ENCODE assay signal across 8 cellular contexts in genomic region chr6:45423111-45423900, GRCh38. TPM values are rescaled to one million over a fixed set of nuclear protein-coding genes. Genes with fewer than 3 reads are reported as not detected.
DNase-seq lines count a peak whose midpoint lies in the region; ATAC-seq and TF ChIP-seq lines count a peak whose summit lies in the region.

No MANE protein-coding gene starts in this region.

- TF ChIP-seq POLR2A in testis (IDR thresholded peaks at IDR 0.05), result no peak

- intact Hi-C loops in testis (cut with DNase I; ENCODE audit: low total_unique reads), result loop anchor here (10.0 kb wide), 1 partner anchor 291 kb away; no protein-coding TSS in a partner anchor

- peak; percentile 51 for ATAC-seq in WTC11

- H3K27me3 ChIP-seq in endodermal cell (ENCODE audit: control insufficient read depth, insufficient read depth, low read length, poor library complexity, severe bottlenecking) (peaks cover 80% of the 10 kb centered on the region), mucosa of stomach (ENCODE audit: control insufficient read depth, insufficient read depth, low read length) (peaks cover 64% of the 10 kb centered on the region), testis (no peaks in the 10 kb centered on the region)

- H3K36me3 ChIP-seq in endodermal cell (ENCODE audit: control insufficient read depth, insufficient read depth, low read length) (no peaks in the 10 kb centered on the region), mucosa of stomach (ENCODE audit: control insufficient read depth, insufficient read depth, low read length) (no peaks in the 10 kb centered on the region), testis (ENCODE audit: low read depth, missing control alignments) (no peaks in the 10 kb centered on the region)

- H3K27ac Mint-ChIP-seq in WTC11 (no peak overlapping the region), endodermal cell (no peak overlapping the region)

- H3K36me3 Mint-ChIP-seq in WTC11 (no peaks in the 10 kb centered on the region), endodermal cell (ENCODE audit: low read depth) (no peaks in the 10 kb centered on the region)

- POLR2A ChIA-PET in WTC11 (lab: Charles Lee) (no interaction called here), HEK293T (lab: Yijun Ruan, JAX) (interaction anchor here (5.7 kb wide), 1 partner anchor 45 kb away, joined by 33 read pairs; the partner anchor contains the start of gene SUPT3H)

- TF ChIP-seq CTCF in GM20000 (IDR thresholded peaks at IDR 0.05; ENCODE audit: extremely low read depth, missing control alignments), result no peak
- TF ChIP-seq CTCF in WTC11 (IDR thresholded peaks at IDR 0.05), result no peak
- no peak for TF ChIP-seq CTCF in endodermal cell (conservative IDR thresholded peaks at IDR 0.05)
- TF ChIP-seq CTCF in testis (IDR thresholded peaks at IDR 0.05), result no peak

- H3K27me3 Mint-ChIP-seq in WTC11 (ENCODE audit: low read depth) (peaks cover 85% of the 10 kb centered on the region), endodermal cell (ENCODE audit: insufficient read depth) (peaks cover 87% of the 10 kb centered on the region)

- H3K4me3 Mint-ChIP-seq in WTC11, result peak overlapping the region; percentile 87
- peak overlapping the region; percentile 69 for H3K4me3 Mint-ChIP-seq in endodermal cell

- H3K9ac ChIP-seq in endodermal cell (ENCODE audit: extremely low read depth, low read length, poor library complexity, severe bottlenecking) (no peak overlapping the region), mucosa of stomach (ENCODE audit: low read length) (peak overlapping the region; percentile 70)

- 0% methylated on average over 25 to 72 of the region's 72 CpGs for WGBS in endodermal cell (ENCODE audit: insufficient coverage in 1 of 2, insufficient read length in 1 of 2), 2 experiments
- WGBS in testis, 2 donors, result 0 to 2% methylated on average over 43 to 72 of the region's 72 CpGs

- peak overlapping the region; percentile 81 for H3K4me3 ChIP-seq in endodermal cell (ENCODE audit: low read length)
- peak overlapping the region; percentile 4 for H3K4me3 ChIP-seq in mucosa of stomach (ENCODE audit: low read length)
- peak overlapping the region; percentile 59 to 72 for H3K4me3 ChIP-seq in testis

- H3K9me3 Mint-ChIP-seq in WTC11 (no peaks in the 10 kb centered on the region), endodermal cell (no peaks in the 10 kb centered on the region)

- H3K27ac ChIP-seq in endodermal cell (ENCODE audit: low read depth, low read length) (no peak overlapping the region), testis (peak overlapping the region; percentile 68 to 70)

- CTCF ChIA-PET in WTC11 (lab: Charles Lee) (interaction anchor here (0.9 to 1.2 kb wide), 4 partner anchors 45 to 768 kb away, joined by 3 to 13 read pairs (median 4); partner anchors contain the start of gene SUPT3H), HEK293T (lab: Yijun Ruan, JAX) (interaction anchor here (0.6 kb wide), 1 partner anchor 266 kb away, joined by 3 read pairs; no protein-coding TSS in a partner anchor)

- H3K9me3 ChIP-seq in endodermal cell (ENCODE audit: control insufficient read depth, low read length), result no peaks in the 10 kb centered on the region
- H3K9me3 ChIP-seq in mucosa of stomach (ENCODE audit: control insufficient read depth, low read length), result no peaks in the 10 kb centered on the region
- H3K9me3 ChIP-seq in testis, result no peaks in the 10 kb centered on the region

- DNase-seq in GM20000 (ENCODE audit: low spot score) (peak; percentile 33), WTC11 (ENCODE audit: low spot score) (peak; percentile 53), endodermal cell (peak; percentile 80), testis (peak; percentile 18), NOMO-1 treated with dmso at 0.1 percent for 144 hours (lab: John Stamatoyannopoulos, UW; ENCODE audit: unreplicated experiment) (no peak), NAMALWA (ENCODE audit: low spot score) (no peak), HEK293T (ENCODE audit: extremely low spot score) (no peak)

- H3K4me1 ChIP-seq in endodermal cell (ENCODE audit: control insufficient read depth, insufficient read depth, low read length), result no peaks in the 10 kb centered on the region
- peaks cover 36% of the 10 kb centered on the region for H3K4me1 ChIP-seq in mucosa of stomach (ENCODE audit: control insufficient read depth, insufficient read depth, low read length)
- H3K4me1 ChIP-seq in testis, result peaks cover 12% of the 10 kb centered on the region

- peaks cover 33% of the 10 kb centered on the region for H3K4me1 Mint-ChIP-seq in WTC11
- H3K4me1 Mint-ChIP-seq in endodermal cell, result peaks cover 27% of the 10 kb centered on the region

TF ChIP-seq in WTC11, 78 proteins besides CTCF, POLR2A, EP300 and RAD21 (continues in another document):
- TF ChIP-seq ESRRA (CRISPR knock-in tag; IDR thresholded peaks at IDR 0.05; ENCODE audit: borderline replicate concordance) (0 out of 2 replicates have a peak, but pooled peaks have one; percentile 39), USF2 (CRISPR knock-in tag; IDR thresholded peaks at IDR 0.05) (no peak), STAT6 (CRISPR knock-in tag; conservative IDR thresholded peaks at IDR 0.05; ENCODE audit: low read depth) (no peak)

TF ChIP-seq in HEK293T, 16 proteins besides CTCF, POLR2A, EP300 and RAD21:
- TF ChIP-seq SP1 (IDR thresholded peaks at IDR 0.05) (no peak), FOXK2 (IDR thresholded peaks at IDR 0.05) (no peak), NFRKB (IDR thresholded peaks at IDR 0.05) (no peak), BHLHE40 (IDR thresholded peaks at IDR 0.05; ENCODE audit: borderline replicate concordance) (no peak), ARNT (IDR thresholded peaks at IDR 0.05) (no peak), ZNF384 (IDR thresholded peaks at IDR 0.05) (no peak), PKNOX1 (IDR thresholded peaks at IDR 0.05) (no peak), ELF4 (IDR thresholded peaks at IDR 0.05) (no peak), FOXM1 (IDR thresholded peaks at IDR 0.05; ENCODE audit: borderline replicate concordance) (no peak), CTBP1 (IDR thresholded peaks at IDR 0.05; ENCODE audit: borderline replicate concordance) (no peak), FOXA1 (IDR thresholded peaks at IDR 0.05) (no peak), LEF1 (IDR thresholded peaks at IDR 0.05; ENCODE audit: borderline replicate concordance) (no peak), SUZ12 (IDR thresholded peaks at IDR 0.05) (no peak), TARDBP (IDR thresholded peaks at IDR 0.05) (no peak), HDGF (IDR thresholded peaks at IDR 0.05; ENCODE audit: borderline replicate concordance) (no peak)

RNA-seq across cellular contexts. Expression of gene SUPT3H, which starts 45.6 kb away (rescaled TPM):
- total RNA-seq in WTC11 (2021) (15.3 to 21.9 TPM (median 19.2 TPM) in 3 replicates), endodermal cell (10 to 100 TPM; 32.4 to 34.7 TPM), testis (10 to 100 TPM; 29.4 to 30.8 TPM)
- polyA plus RNA-seq in endodermal cell (2013, experiment 1 of 2), result 22.9 TPM
- polyA plus RNA-seq in endodermal cell (2013, experiment 2 of 2), result 26.2 TPM
- 35.9 TPM for polyA plus RNA-seq in testis (ENCODE audit: insufficient read depth, low read depth, low replicate concordance)

Comparison
In these comparisons a context has a peak if more than half of its experiments do, and no peak if none do; other contexts are left out.
1. DNase-seq: peak in GM20000 (single experiment), WTC11 (single experiment), endodermal cell (single experiment) and testis (single experiment); none in NOMO-1 treated with dmso at 0.1 percent for 144 hours (single experiment), NAMALWA (single experiment) and HEK293T (single experiment).
2. H3K4me3 ChIP-seq: peak in every context shown above with its lines; median percentile 81 in endodermal cell; 66 in testis; 4 in mucosa of stomach.